Comparison of ENCODE assay signal across 11 cellular contexts in the genomic region with DNA sequence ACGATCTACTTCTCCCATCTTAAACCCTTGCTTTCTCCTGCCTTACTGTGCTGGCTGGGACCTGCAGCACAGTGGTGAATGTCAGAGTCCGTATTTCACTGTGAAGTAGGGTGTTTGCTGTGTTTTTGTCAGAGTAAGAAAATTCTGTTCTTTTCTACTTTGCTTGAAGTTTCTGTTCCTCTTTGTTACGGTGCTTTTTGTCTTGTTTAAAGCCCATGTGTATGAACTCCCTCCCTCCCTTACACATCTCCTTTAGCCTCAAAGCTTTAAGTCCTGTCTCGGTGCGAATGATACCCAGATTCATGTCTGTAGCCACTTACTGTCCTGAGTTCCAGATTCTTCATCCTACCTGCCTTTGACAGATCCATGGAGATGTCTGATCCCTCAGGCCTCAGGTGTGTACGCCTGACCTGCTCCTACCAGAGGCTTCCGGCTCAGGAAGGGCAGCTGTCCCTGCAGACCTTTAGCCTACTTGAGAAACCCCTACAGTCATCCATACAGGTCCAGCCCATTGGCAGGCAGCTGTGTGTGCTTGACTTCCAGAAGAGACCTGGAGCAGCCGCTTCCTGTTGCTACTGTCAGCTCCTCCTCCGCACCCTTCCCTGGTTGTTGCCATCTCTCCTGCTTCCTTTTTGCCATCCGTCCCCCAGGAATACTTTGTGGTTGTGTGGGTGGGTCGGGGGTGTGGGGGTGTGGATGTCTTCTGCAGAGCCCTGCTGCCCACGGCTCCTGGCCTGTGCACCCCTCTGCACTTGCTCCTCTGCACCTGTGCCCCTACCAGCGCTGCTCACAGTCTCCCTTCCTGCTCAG.
A peak's percentile ranks its signal among the peaks of the same experiment; 100 is the strongest.
DNase-seq lines count a peak whose midpoint lies in the region; ATAC-seq and TF ChIP-seq lines count a peak whose summit lies in the region.
"Had no signal": no experiment of that assay in that cellular context is flagged by ENCODE, and none has a peak within 500 bp of the region (broad histone marks: within the 10 kb centered on the region; RNA-seq: fewer than 3 reads in every experiment).

No MANE protein-coding gene starts in this region.

- no peak overlapping the region for H2AK5ac ChIP-seq in mesenchymal stem cell (ENCODE audit: low read length, severe bottlenecking)

- no peak overlapping the region for H3K9ac ChIP-seq in mesenchymal stem cell (ENCODE audit: low read length)

- no peaks in the 10 kb centered on the region for H3K9me3 ChIP-seq in mucosa of descending colon
- no peaks in the 10 kb centered on the region for H3K9me3 ChIP-seq in SJCRH30 (replicated peaks)
- no peaks in the 10 kb centered on the region for H3K9me3 ChIP-seq in mesenchymal stem cell (ENCODE audit: control insufficient read depth, low read length)
- H3K9me3 ChIP-seq: HAP-1 had no signal

- no peak for DNase-seq in mucosa of descending colon
- no peak for DNase-seq in SJCRH30
- no peak for DNase-seq in mesenchymal stem cell
- DNase-seq in NCI-H748 treated with DMSO at 0.1 percent for 48 hours (lab: John Stamatoyannopoulos, UW), result no peak
- DNase-seq: amniotic stem cell, hippocampal formation had no signal

- H3K4me1 ChIP-seq in mucosa of descending colon (ENCODE audit: low read depth) (no peaks in the 10 kb centered on the region), SJCRH30 (no peaks in the 10 kb centered on the region), mesenchymal stem cell (ENCODE audit: control insufficient read depth, insufficient read depth, low read depth, low read length) (peaks cover 8% of the 10 kb centered on the region)
- H3K4me1 ChIP-seq: HAP-1 had no signal

- no peak overlapping the region for H2BK5ac ChIP-seq in mesenchymal stem cell (ENCODE audit: low read depth, low read length, poor library complexity, severe bottlenecking)

- H3K36me3 ChIP-seq in mucosa of descending colon (ENCODE audit: low read depth), result no peaks in the 10 kb centered on the region
- H3K36me3 ChIP-seq in SJCRH30, result peaks cover 14% of the 10 kb centered on the region
- peaks cover 74 to 86% of the 10 kb centered on the region in 2 experiments for H3K36me3 ChIP-seq in mesenchymal stem cell (ENCODE audit: control insufficient read depth in 1 of 2, insufficient read depth in 2 of 2, low read depth in 1 of 2, low read length in 2 of 2)

- H3K14ac ChIP-seq in mesenchymal stem cell (ENCODE audit: low read length in 2 of 2), result no peak overlapping the region

- ATAC-seq in GM18868 (IDR thresholded peaks at IDR 0.05; ENCODE audit: unreplicated experiment) (peak; percentile 90), GM21717 (IDR thresholded peaks at IDR 0.05; ENCODE audit: unreplicated experiment) (peak; percentile 84), HG03521 (IDR thresholded peaks at IDR 0.05; ENCODE audit: unreplicated experiment) (peak; percentile 85), mucosa of descending colon (peak; percentile 56)

- H3K27me3 ChIP-seq in SJCRH30 (no peaks in the 10 kb centered on the region), mesenchymal stem cell (ENCODE audit: control insufficient read depth in 1 of 2, insufficient read depth in 1 of 2, low read length in 2 of 2) (no peaks in the 10 kb centered on the region)

- H3K18ac ChIP-seq in mesenchymal stem cell (ENCODE audit: low read depth in 1 of 2, low read length in 2 of 2), result no peak overlapping the region

- H3K79me1 ChIP-seq in mesenchymal stem cell (replicated peaks; ENCODE audit: low read length, poor library complexity, severe bottlenecking), result peaks cover 55% of the 10 kb centered on the region

- no peak overlapping the region for H4K8ac ChIP-seq in mesenchymal stem cell (ENCODE audit: low read length)

- H3K4ac ChIP-seq in mesenchymal stem cell (ENCODE audit: low read depth in 1 of 2, low read length in 2 of 2), result no peak overlapping the region

- H2BK15ac ChIP-seq in mesenchymal stem cell (ENCODE audit: low read depth, poor library complexity, severe bottlenecking), result no peak overlapping the region

- no peak overlapping the region for H2BK120ac ChIP-seq in mesenchymal stem cell (ENCODE audit: low read depth, low read length)

- H2AFZ ChIP-seq in mesenchymal stem cell (ENCODE audit: low read depth, low read length), result no peak overlapping the region

- no peak overlapping the region for H3K23ac ChIP-seq in mesenchymal stem cell (ENCODE audit: low read length in 2 of 2)

- no peak overlapping the region for H3K4me2 ChIP-seq in mesenchymal stem cell (ENCODE audit: low read length, poor library complexity, severe bottlenecking)

- no peak overlapping the region for H2BK12ac ChIP-seq in mesenchymal stem cell (ENCODE audit: low read length in 2 of 2)

- 93% methylated on average over 8 of the region's 13 CpGs for WGBS in mesenchymal stem cell

- H3K4me3 ChIP-seq in mucosa of descending colon (no peak overlapping the region), SJCRH30 (no peak overlapping the region), mesenchymal stem cell (ENCODE audit: insufficient read depth in 1 of 2, low read depth in 1 of 2, low read length in 2 of 2) (no peak overlapping the region)
- H3K4me3 ChIP-seq: HAP-1, SK-N-MC had no signal

- H3K27ac ChIP-seq in SJCRH30 (no peak overlapping the region), mesenchymal stem cell (ENCODE audit: low read length, poor library complexity, severe bottlenecking) (no peak overlapping the region)
- H3K27ac ChIP-seq: SK-N-MC had no signal

- no peak for TF ChIP-seq CTCF in mucosa of descending colon (IDR thresholded peaks at IDR 0.05)

- no peak overlapping the region for H4K91ac ChIP-seq in mesenchymal stem cell (ENCODE audit: low read length)

- intact Hi-C loops in mucosa of descending colon (cut with DNase I, micrococcal nuclease), result no loop called here
